Comparison of ENCODE assay signal across 8 cellular contexts in the genomic region with DNA sequence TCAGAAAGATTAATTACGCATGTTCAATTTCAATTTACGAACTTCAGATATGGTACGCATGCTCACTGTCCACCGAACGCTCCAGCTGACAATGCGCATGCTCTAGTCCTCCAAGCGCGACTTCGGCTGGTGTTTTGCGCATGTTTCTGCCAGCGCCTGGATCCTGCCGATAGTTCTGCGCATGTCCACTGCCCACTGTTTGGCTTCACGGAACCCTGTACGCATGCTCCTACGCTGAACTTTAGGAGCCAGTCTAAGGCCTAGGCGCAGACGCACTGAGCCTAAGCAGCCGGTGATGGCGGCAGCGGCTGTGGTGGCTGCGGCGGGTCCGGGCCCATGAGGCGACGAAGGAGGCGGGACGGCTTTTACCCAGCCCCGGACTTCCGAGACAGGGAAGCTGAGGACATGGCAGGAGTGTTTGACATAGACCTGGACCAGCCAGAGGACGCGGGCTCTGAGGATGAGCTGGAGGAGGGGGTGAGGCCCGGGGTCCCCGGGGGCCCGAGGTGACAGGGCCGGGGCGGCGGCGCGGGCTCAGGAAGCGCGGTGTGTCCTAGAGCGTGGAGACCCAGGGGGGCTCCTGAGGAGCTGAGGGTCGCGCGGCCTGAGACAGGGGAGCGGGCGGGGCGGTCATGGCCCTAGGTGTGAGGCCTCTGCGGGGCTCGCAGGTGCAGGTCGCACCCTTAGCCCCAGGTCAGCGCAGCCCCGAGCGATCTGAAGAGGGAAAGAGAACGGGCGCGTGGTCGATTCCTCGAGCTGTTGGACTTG. TPM values are rescaled to one million over a fixed set of nuclear protein-coding genes. Genes with fewer than 3 reads are reported as not detected.
DNase-seq lines count a peak whose midpoint lies in the region; ATAC-seq and TF ChIP-seq lines count a peak whose summit lies in the region.

RPS6KB1 (plus strand) TSS at position 273 of the 768 bp plus-strand sequence; CDS start at position 337, 64 bp downstream.
TUBD1 (minus strand) TSS at position 95 of the 768 bp plus-strand sequence. CDS start 1,941 bp downstream, outside the sequence.

- peak within 1 kb of the TSS; percentile 97 for H3K4me3 ChIP-seq in suprapubic skin

- WGBS in suprapubic skin, result under 1% methylated on average over 27 of the region's 60 CpGs

- peak within 1 kb of the TSS; percentile 96 for H3K27ac ChIP-seq in suprapubic skin

- peaks cover 34% of the 10 kb centered on the region for H3K4me1 ChIP-seq in suprapubic skin

- peak; percentile 99 for DNase-seq in GM04504 (ENCODE audit: low read depth)
- DNase-seq in NCI-H1092 (lab: John Stamatoyannopoulos, UW), result peak; percentile 98
- DNase-seq in activated naive CD4-positive, alpha-beta T cell treated with anti-CD3 and anti-CD28 coated beads, Interleukin-2, amount 50 U/mL, for 72 hours (ENCODE audit: low spot score in 2 of 2), result peak; percentile 92 to 99
- peak; percentile 99 for DNase-seq in globus pallidus (ENCODE audit: low spot score)
- peak; percentile 15 to 98 (median 93) for DNase-seq in nucleus accumbens (lab: John Stamatoyannopoulos, UW)
- peak; percentile 97 to 98 for DNase-seq in suprapubic skin (ENCODE audit: low spot score in 2 of 2)

- no peak for TF ChIP-seq EP300 in suprapubic skin (IDR thresholded peaks at IDR 0.05)

- peak; percentile 79 for ATAC-seq in HG02571 (IDR thresholded peaks at IDR 0.05; ENCODE audit: unreplicated experiment)
- peak; percentile 97 for ATAC-seq in SK-N-SH treated with all-trans-retinoic acid at 6 μM for 48 hours
- peak; percentile 96 for ATAC-seq in activated naive CD4-positive, alpha-beta T cell treated with anti-CD3 and anti-CD28 coated beads, Interleukin-2, amount 50 U/mL, for 72 hours

- H3K27me3 ChIP-seq in suprapubic skin, result no peaks in the 10 kb centered on the region

- no peak for TF ChIP-seq CTCF in suprapubic skin (IDR thresholded peaks at IDR 0.05)

- peaks cover 26 to 28% of the 10 kb centered on the region in 2 donors for H3K36me3 Mint-ChIP-seq in activated naive CD4-positive, alpha-beta T cell treated with anti-CD3 and anti-CD28 coated beads, Interleukin-2, amount 50 U/mL, for 72 hours

- peak within 1 kb of the TSS; percentile 96 to 100 for H3K27ac Mint-ChIP-seq in activated naive CD4-positive, alpha-beta T cell treated with anti-CD3 and anti-CD28 coated beads, Interleukin-2, amount 50 U/mL, for 72 hours

- peak; percentile 81 to 95 for TF ChIP-seq POLR2A in suprapubic skin (IDR thresholded peaks at IDR 0.05)

- H3K36me3 ChIP-seq in suprapubic skin, result peaks cover 7% of the 10 kb centered on the region

- no peaks in the 10 kb centered on the region for H3K9me3 Mint-ChIP-seq in activated naive CD4-positive, alpha-beta T cell treated with anti-CD3 and anti-CD28 coated beads, Interleukin-2, amount 50 U/mL, for 72 hours

- no peaks in the 10 kb centered on the region for H3K9me3 ChIP-seq in suprapubic skin

TF ChIP-seq in SK-N-SH treated with all-trans-retinoic acid at 6 μM for 48 hours, 23 proteins besides CTCF, POLR2A, EP300 and RAD21:
- TF ChIP-seq SNAI2 (CRISPR knock-in tag; IDR thresholded peaks at IDR 0.05) (no peak), TOX (CRISPR knock-in tag; IDR thresholded peaks at IDR 0.05; ENCODE audit: borderline replicate concordance) (no peak), CSDC2 (CRISPR knock-in tag; IDR thresholded peaks at IDR 0.05) (0 out of 2 replicates have a peak, but pooled peaks have one; percentile 8)

RNA-seq across cellular contexts. Expression of gene RPS6KB1, which starts in this region (rescaled TPM):
- 10 to 100 TPM; 66.9 to 71.5 TPM for total RNA-seq in activated naive CD4-positive, alpha-beta T cell treated with anti-CD3 and anti-CD28 coated beads, Interleukin-2, amount 50 U/mL, for 72 hours
- 10 to 100 TPM; 21.1 to 77.5 (median 28.4) TPM for total RNA-seq in suprapubic skin

RNA-seq across cellular contexts. Expression of gene TUBD1, which starts in this region (rescaled TPM):
- 10 to 100 TPM; 13.8 to 27.6 TPM for total RNA-seq in activated naive CD4-positive, alpha-beta T cell treated with anti-CD3 and anti-CD28 coated beads, Interleukin-2, amount 50 U/mL, for 72 hours
- total RNA-seq in suprapubic skin, result 10 to 100 TPM in 2 of 4 donors, 1 to 10 TPM in 2; 4.2 to 18.9 (median 9.1) TPM

Comparison
In these comparisons a context has a peak if more than half of its experiments do, and no peak if none do; other contexts are left out.
1. Peak in every context shown above with its lines: DNase-seq, ATAC-seq, H3K4me3 ChIP-seq and H3K27ac ChIP-seq.